8 cellular contexts compared by ENCODE assay signal in the genomic region with DNA sequence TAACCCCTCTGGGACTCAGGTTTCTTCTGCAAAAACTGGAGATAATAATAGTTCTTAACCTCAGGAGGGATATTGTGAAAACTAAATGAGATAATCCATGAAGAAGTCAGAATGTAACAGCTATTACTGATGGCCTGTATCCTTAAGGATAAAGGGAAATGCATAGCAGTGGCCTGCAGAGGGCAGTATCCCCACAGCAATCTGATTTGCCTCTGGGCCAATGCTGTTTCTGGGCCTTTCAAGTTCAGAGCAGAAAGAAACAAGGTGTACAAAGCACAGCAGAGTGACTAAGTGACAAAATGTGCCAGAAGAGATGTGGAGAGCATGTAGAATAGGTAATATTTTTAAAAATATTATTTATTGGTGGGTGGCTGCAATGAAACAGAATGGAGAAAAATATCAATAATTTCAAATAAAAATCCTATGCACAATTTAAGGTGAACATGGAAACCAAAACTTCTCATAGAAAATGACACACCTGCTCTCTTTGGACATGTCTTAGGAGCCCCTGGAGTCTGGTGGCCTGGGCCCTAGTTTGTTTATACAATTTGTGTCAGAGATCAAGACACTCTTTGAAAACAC.
DNase-seq lines count a peak whose midpoint lies in the region; ATAC-seq and TF ChIP-seq lines count a peak whose summit lies in the region.

No MANE protein-coding gene starts in this region.

- H3K27ac Mint-ChIP-seq in T-helper 2 cell treated with Interferon-gamma antibody and Interleukin-4, amounts not matched to agents 5 μg/mL and 100 μg/mL, for 36 hours = no peak overlapping the region

- peaks cover 1% of the 10 kb centered on the region for H3K4me1 Mint-ChIP-seq in T-helper 2 cell treated with Interferon-gamma antibody and Interleukin-4, amounts not matched to agents 5 μg/mL and 100 μg/mL, for 36 hours (ENCODE audit: low read depth)

- no peaks in the 10 kb centered on the region for H3K27me3 ChIP-seq in smooth muscle cell (ENCODE audit: low read depth)

- peak; percentile 72 for ATAC-seq in GM21786 (IDR thresholded peaks at IDR 0.05; ENCODE audit: unreplicated experiment)
- no peak for ATAC-seq in HG03135 (IDR thresholded peaks at IDR 0.05; ENCODE audit: unreplicated experiment)

- DNase-seq in C1 segment of cervical spinal cord (lab: John Stamatoyannopoulos, UW) = peak in 10 of 14 donors; percentile 6 to 69 (median 34)
- DNase-seq in NCI-H187 (lab: John Stamatoyannopoulos, UW) = peak; percentile 70 to 84
- peak; percentile 33 for DNase-seq in T-helper 2 cell treated with Interferon-gamma antibody and Interleukin-4, amounts not matched to agents 5 μg/mL and 100 μg/mL, for 36 hours (ENCODE audit: low spot score)
- DNase-seq in astrocyte of the spinal cord (ENCODE audit: low read depth, low spot score) = peak; percentile 82
- DNase-seq in hippocampal formation (lab: John Stamatoyannopoulos, UW) = peak; percentile 45 to 57
- peak; percentile 11 for DNase-seq in smooth muscle cell (lab: John Stamatoyannopoulos, UW; ENCODE audit: unreplicated experiment)

- H3K27ac ChIP-seq in smooth muscle cell (ENCODE audit: low read depth) = no peak overlapping the region

- H3K27me3 Mint-ChIP-seq in T-helper 2 cell treated with Interferon-gamma antibody and Interleukin-4, amounts not matched to agents 5 μg/mL and 100 μg/mL, for 36 hours (ENCODE audit: low read depth) = peaks cover 4% of the 10 kb centered on the region

- H3K79me2 ChIP-seq in smooth muscle cell (ENCODE audit: low read depth) = no peaks in the 10 kb centered on the region

- H3K4me3 ChIP-seq in astrocyte of the spinal cord (ENCODE audit: low read depth, low read length) (no peak overlapping the region), smooth muscle cell (no peak overlapping the region)

- H2AFZ ChIP-seq in smooth muscle cell (ENCODE audit: low read depth) = no peak overlapping the region

- H3K4me3 Mint-ChIP-seq in T-helper 2 cell treated with Interferon-gamma antibody and Interleukin-4, amounts not matched to agents 5 μg/mL and 100 μg/mL, for 36 hours = no peak overlapping the region

- H3K9ac ChIP-seq in smooth muscle cell (ENCODE audit: low read depth) = no peak overlapping the region

- H3K36me3 ChIP-seq in smooth muscle cell (ENCODE audit: low read depth) = no peaks in the 10 kb centered on the region

- TF ChIP-seq CTCF in astrocyte of the spinal cord (IDR thresholded peaks at IDR 0.05; ENCODE audit: low read depth, low read length) = peak; percentile 83
- peak; percentile 94 for TF ChIP-seq CTCF in smooth muscle cell (IDR thresholded peaks at IDR 0.05; ENCODE audit: borderline replicate concordance, insufficient read depth, poor library complexity, severe bottlenecking)

- H3K4me2 ChIP-seq in smooth muscle cell = no peak overlapping the region

- no peaks in the 10 kb centered on the region for H3K9me3 Mint-ChIP-seq in T-helper 2 cell treated with Interferon-gamma antibody and Interleukin-4, amounts not matched to agents 5 μg/mL and 100 μg/mL, for 36 hours

- peaks cover 8% of the 10 kb centered on the region for H3K4me1 ChIP-seq in smooth muscle cell (ENCODE audit: low read depth)

- H3K9me3 ChIP-seq in smooth muscle cell (replicated peaks; ENCODE audit: low read depth) = no peaks in the 10 kb centered on the region

- H3K36me3 Mint-ChIP-seq in T-helper 2 cell treated with Interferon-gamma antibody and Interleukin-4, amounts not matched to agents 5 μg/mL and 100 μg/mL, for 36 hours (ENCODE audit: low read depth) = no peaks in the 10 kb centered on the region

- H3F3A ChIP-seq in smooth muscle cell (ENCODE audit: low read depth) = peaks cover 4% of the 10 kb centered on the region

- in situ Hi-C loops in astrocyte of the spinal cord (cut with HindIII; ENCODE audit: low sequenced_read_pairs) = no loop called here

- no peaks in the 10 kb centered on the region for H4K20me1 ChIP-seq in smooth muscle cell (ENCODE audit: low read depth)

Comparison
In these comparisons a context has a peak if more than half of its experiments do, and no peak if none do; other contexts are left out.
1. DNase-seq: peak in every context shown above with its lines; median percentile 82 in astrocyte of the spinal cord; 77 in NCI-H187; 51 in hippocampal formation; 34 in C1 segment of cervical spinal cord; 33 in T-helper 2 cell treated with Interferon-gamma antibody and Interleukin-4, amounts not matched to agents 5 μg/mL and 100 μg/mL, for 36 hours; 11 in smooth muscle cell.